In genomic region chr6:107576852-107577251, GRCh38 we compare ENCODE assay signal across 18 cellular contexts.
DNase-seq lines count a peak whose midpoint lies in the region; ATAC-seq, FAIRE-seq and TF ChIP-seq lines count a peak whose summit lies in the region.
"Had no signal": no experiment of that assay in that cellular context is flagged by ENCODE, and none has a peak within 500 bp of the region (broad histone marks: within the 10 kb centered on the region; RNA-seq: fewer than 3 reads in every experiment).

No MANE protein-coding gene starts in this region.

- DNase-seq in Daoy (ENCODE audit: low read depth) (peak; percentile 14), HTR-8/SVneo (ENCODE audit: insufficient read length, low spot score) (peak; percentile 10), cardiac fibroblast (ENCODE audit: low read depth in 2 of 2) (peak; percentile 14 to 69), kidney glomerular epithelial cell (lab: John Stamatoyannopoulos, UW) (peak; percentile 94), spleen (no peak)
- DNase-seq: activated CD4-positive, alpha-beta T cell treated with anti-CD3 and anti-CD28 coated beads for 1 hour; activated T-cell treated with anti-CD3 and anti-CD28 coated beads, Interleukin-2, amount 50 U/mL, for 48 hours; aorta; CD8-positive, alpha-beta memory T cell; effector CD4-positive, alpha-beta T cell; GF-D8; H9; hippocampal formation; small intestine had no signal

- FAIRE-seq in HTR-8/SVneo (lab: Jason Lieb, UNC), result no peak
- FAIRE-seq: GM18507, small intestine had no signal

- H3K4me1 ChIP-seq in spleen, result no peaks in the 10 kb centered on the region

- no peak for TF ChIP-seq POLR2A in spleen (IDR thresholded peaks at IDR 0.05)

- H3K27me3 ChIP-seq in spleen (replicated peaks in 1 of 7), result no peaks in the 10 kb centered on the region

- no peak overlapping the region for H3K27ac ChIP-seq in spleen

- no peak for TF ChIP-seq CTCF in cardiac fibroblast (IDR thresholded peaks at IDR 0.05; ENCODE audit: low read depth, low read length)
- TF ChIP-seq CTCF in spleen (IDR thresholded peaks at IDR 0.05 in 8 of 11, conservative IDR thresholded peaks at IDR 0.05 in 3 of 11), result no peak

- H3K4me3 ChIP-seq in cardiac fibroblast (replicated peaks in 1 of 2; ENCODE audit: low read depth in 2 of 2, low read length in 2 of 2), result no peak overlapping the region
- no peak overlapping the region for H3K4me3 ChIP-seq in spleen

- intact Hi-C loops in spleen (cut with DNase I; ENCODE audit: low total_unique reads), result no loop called here

- WGBS in spleen, 5 donors, result 84 to 96% (median 86%) methylated on average over 3 of the region's 3 CpGs

- no peaks in the 10 kb centered on the region for H3K36me3 ChIP-seq in spleen

- ATAC-seq in HG03135 (IDR thresholded peaks at IDR 0.05; ENCODE audit: unreplicated experiment) (no peak), HG02610 (IDR thresholded peaks at IDR 0.05; ENCODE audit: unreplicated experiment) (no peak), GM21717 (IDR thresholded peaks at IDR 0.05; ENCODE audit: unreplicated experiment) (no peak)

- no peaks in the 10 kb centered on the region for H3K9me3 ChIP-seq in spleen
